In genomic region chr13:74945637-74946036, GRCh38 we compare ENCODE assay signal across 28 cellular contexts.
"Had no signal": no experiment of that assay in that cellular context is flagged by ENCODE, and none has a peak within 500 bp of the region (broad histone marks: within the 10 kb centered on the region; RNA-seq: fewer than 3 reads in every experiment).

No MANE protein-coding gene starts in this region.

- H3K27me3 Mint-ChIP-seq: stimulated activated naive B cell treated with anti-CD40 and anti-IgM and Interleukin-4, amounts not matched to agents 10 μg/mL and 1 μg/mL and 100 μg/mL, for 72 hours; stimulated activated naive CD8-positive, alpha-beta T cell treated with anti-CD3 and anti-CD28 coated beads, Interleukin-15, amount 100 ng/mL, for 72 hours; type B pancreatic cell had no signal

- H3K36me3 Mint-ChIP-seq: stimulated activated effector memory CD8-positive, alpha-beta T cell treated with anti-CD3 and anti-CD28 coated beads, Interleukin-12 subunit alpha, Interleukin-12 subunit beta, amount 100 ng/mL, for 72 hours; stimulated activated naive B cell treated with anti-CD40 and anti-IgM and Interleukin-4, amounts not matched to agents 10 μg/mL and 1 μg/mL and 100 μg/mL, for 72 hours; type B pancreatic cell had no signal

- DNase-seq: stimulated activated CD4-positive, alpha-beta T cell treated with anti-CD3 and anti-CD28 coated beads, Interleukin-2, amount 100 ng/mL, for 48 hours; stimulated activated CD4-positive, alpha-beta T cell treated with anti-CD3 and anti-CD28 coated beads, Interleukin-4, amount 100 ng/mL, for 1 hour; stimulated activated CD4-positive, alpha-beta T cell treated with anti-CD3 and anti-CD28 coated beads, Interleukin-4, amount 100 ng/mL, for 24 hours; stimulated activated CD4-positive, alpha-beta T cell treated with anti-CD3 and anti-CD28 coated beads, Interleukin-4, amount 100 ng/mL, for 4 hours; stimulated activated CD8-positive, alpha-beta memory T cell treated with anti-CD3 and anti-CD28 coated beads, Interleukin-4, amount 100 ng/mL, for 48 hours; stimulated activated naive B cell treated with anti-CD40 and anti-IgM and Interleukin-4, amounts not matched to agents 10 μg/mL and 1 μg/mL and 100 μg/mL, for 72 hours; stimulated activated naive CD4-positive, alpha-beta T cell; stimulated activated naive CD4-positive, alpha-beta T cell treated with Interleukin-2 at 50 U/mL for 16 hours; stimulated activated naive CD8-positive, alpha-beta T cell treated with anti-CD3 and anti-CD28 coated beads, Interleukin-15, amount 100 ng/mL, for 72 hours; stimulated activated naive CD8-positive, alpha-beta T cell treated with anti-CD3 and anti-CD28 coated beads, Interleukin-15, Interleukin-2, amounts not matched to agents 100 U/mL and 50 U/mL, for 24 hours; stomach; substantia nigra; testis; thyroid gland; tibial artery; transverse colon; trophoblast cell; upper lobe of left lung; upper lobe of right lung; uterus had no signal

- ATAC-seq: stimulated activated effector memory CD8-positive, alpha-beta T cell treated with anti-CD3 and anti-CD28 coated beads, Interleukin-12 subunit alpha, Interleukin-12 subunit beta, amount 100 ng/mL, for 72 hours; stimulated activated naive B cell treated with anti-CD40 and anti-IgM and Interleukin-4, amounts not matched to agents 10 μg/mL and 1 μg/mL and 100 μg/mL, for 72 hours; stimulated activated naive CD8-positive, alpha-beta T cell treated with anti-CD3 and anti-CD28 coated beads, Interleukin-15, amount 100 ng/mL, for 72 hours; stimulated activated naive CD8-positive, alpha-beta T cell treated with anti-CD3 and anti-CD28 coated beads, Interleukin-15, Interleukin-2, amounts not matched to agents 100 U/mL and 50 U/mL, for 24 hours; upper lobe of right lung had no signal

- H3K4me1 Mint-ChIP-seq: stimulated activated effector memory CD8-positive, alpha-beta T cell treated with anti-CD3 and anti-CD28 coated beads, Interleukin-12 subunit alpha, Interleukin-12 subunit beta, amount 100 ng/mL, for 72 hours; stimulated activated naive B cell treated with anti-CD40 and anti-IgM and Interleukin-4, amounts not matched to agents 10 μg/mL and 1 μg/mL and 100 μg/mL, for 72 hours; stimulated activated naive CD8-positive, alpha-beta T cell treated with anti-CD3 and anti-CD28 coated beads, Interleukin-15, amount 100 ng/mL, for 72 hours had no signal

- H3K4me3 ChIP-seq: stomach, suprapubic skin, testis, thoracic aorta, thyroid gland, tibial artery, tibial nerve, transverse colon, upper lobe of left lung, upper lobe of right lung, uterus, vagina had no signal

- H3K27me3 ChIP-seq: stomach, suprapubic skin, testis, thyroid gland, tibial artery, tibial nerve, transverse colon, upper lobe of left lung, upper lobe of right lung, uterus, vagina had no signal

- H3K27ac Mint-ChIP-seq: stimulated activated effector memory CD8-positive, alpha-beta T cell treated with anti-CD3 and anti-CD28 coated beads, Interleukin-12 subunit alpha, Interleukin-12 subunit beta, amount 100 ng/mL, for 72 hours; stimulated activated naive B cell treated with anti-CD40 and anti-IgM and Interleukin-4, amounts not matched to agents 10 μg/mL and 1 μg/mL and 100 μg/mL, for 72 hours; stimulated activated naive CD8-positive, alpha-beta T cell treated with anti-CD3 and anti-CD28 coated beads, Interleukin-15, amount 100 ng/mL, for 72 hours; stimulated activated naive CD8-positive, alpha-beta T cell treated with anti-CD3 and anti-CD28 coated beads, Interleukin-15, Interleukin-2, amounts not matched to agents 100 ng/mL and 50 ng/mL, for 24 hours; type B pancreatic cell had no signal

- H3K4me1 ChIP-seq: stomach, suprapubic skin, testis, thyroid gland, tibial artery, tibial nerve, transverse colon, upper lobe of left lung, upper lobe of right lung, uterus, vagina had no signal

- FAIRE-seq: urothelium cell line had no signal

- H3K36me3 ChIP-seq: stomach, suprapubic skin, thoracic aorta, thyroid gland, tibial artery, tibial nerve, transverse colon, upper lobe of left lung, upper lobe of right lung, uterus, vagina had no signal

- H3K9me3 ChIP-seq: testis, thyroid gland, uterus, vagina had no signal

- H3K4me3 Mint-ChIP-seq: stimulated activated effector memory CD8-positive, alpha-beta T cell treated with anti-CD3 and anti-CD28 coated beads, Interleukin-12 subunit alpha, Interleukin-12 subunit beta, amount 100 ng/mL, for 72 hours; stimulated activated naive B cell treated with anti-CD40 and anti-IgM and Interleukin-4, amounts not matched to agents 10 μg/mL and 1 μg/mL and 100 μg/mL, for 72 hours; stimulated activated naive CD8-positive, alpha-beta T cell treated with anti-CD3 and anti-CD28 coated beads, Interleukin-15, amount 100 ng/mL, for 72 hours; stimulated activated naive CD8-positive, alpha-beta T cell treated with anti-CD3 and anti-CD28 coated beads, Interleukin-15, Interleukin-2, amounts not matched to agents 100 ng/mL and 50 ng/mL, for 24 hours; type B pancreatic cell had no signal

- H3K27ac ChIP-seq: stomach, suprapubic skin, testis, thoracic aorta, thyroid gland, tibial artery, tibial nerve, transverse colon, upper lobe of left lung, upper lobe of right lung, uterus, vagina had no signal
